ENCODE assay signal across 7 cellular contexts in the genomic region with DNA sequence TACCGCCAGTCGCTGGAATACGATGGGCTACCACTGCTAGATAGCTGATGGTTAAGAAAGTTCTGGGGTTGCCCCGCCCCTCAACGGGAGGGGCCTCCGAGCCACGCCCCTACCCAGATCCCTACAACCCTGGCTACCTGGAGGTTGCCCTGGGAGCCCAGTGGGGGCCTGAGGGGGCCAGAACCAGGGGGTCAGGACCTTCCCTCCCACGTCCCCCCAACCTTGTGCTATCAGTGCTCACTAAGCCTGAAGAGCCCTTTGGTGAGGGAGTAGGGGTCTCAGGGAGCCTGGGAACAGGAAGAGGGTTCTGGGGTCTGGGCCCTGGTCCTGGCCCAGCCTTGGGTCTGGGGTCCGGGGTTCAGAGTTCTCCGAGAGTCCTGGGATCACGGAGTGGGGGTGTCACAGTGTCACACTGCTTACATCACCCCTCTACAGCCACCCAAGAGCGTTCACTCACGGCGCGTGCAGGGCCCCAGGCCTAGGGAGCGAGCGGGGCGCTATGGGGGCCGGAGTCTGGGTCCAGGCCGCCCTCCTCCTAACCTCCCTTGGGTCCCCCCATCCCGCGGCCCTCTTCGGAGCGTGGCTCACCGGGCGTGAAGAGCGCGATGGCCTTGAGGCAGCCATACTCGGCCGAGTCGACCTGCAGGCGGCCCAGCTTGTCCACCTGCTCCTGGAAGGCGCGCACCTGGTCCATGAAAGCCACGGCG. TPM values are rescaled to one million over a fixed set of nuclear protein-coding genes. Genes with fewer than 3 reads are reported as not detected.
DNase-seq lines count a peak whose midpoint lies in the region; ATAC-seq and TF ChIP-seq lines count a peak whose summit lies in the region.

No MANE protein-coding gene starts in this region.

- H3K9me2 ChIP-seq in PC-9 (ENCODE audit: insufficient read depth), result no peaks in the 10 kb centered on the region

- POLR2A ChIA-PET in PC-9 (lab: Charles Lee; ENCODE audit: unreplicated experiment), result interaction anchor here (0.6 to 0.7 kb wide), 2 partner anchors 19 to 340 kb away, joined by 5 to 22 read pairs; no protein-coding TSS in a partner anchor

- no peak overlapping the region for H2AFZ ChIP-seq in PC-9

- H3K27ac ChIP-seq in PC-9 (no peak overlapping the region), psoas muscle (peak overlapping the region; percentile 67)

- CTCF ChIA-PET in PC-9 (lab: Charles Lee), result interaction anchor here (0.6 kb wide), 1 partner anchor 116 kb away, joined by 3 read pairs; no protein-coding TSS in a partner anchor

- peak; percentile 31 to 39 for DNase-seq in PC-9
- DNase-seq in activated effector memory CD4-positive, alpha-beta T cell treated with Interleukin-2 at 50 U/mL for 16 hours, result peak; percentile 52
- peak; percentile 46 for DNase-seq in glomerular visceral epithelial cell (ENCODE audit: extremely low spot score)
- DNase-seq in psoas muscle, result peak; percentile 56 to 72
- DNase-seq in ecto neural progenitor cell (ENCODE audit: low spot score), result no peak

- ATAC-seq in GM18517 (IDR thresholded peaks at IDR 0.05; ENCODE audit: unreplicated experiment), result peak; percentile 33
- ATAC-seq in HG03135 (IDR thresholded peaks at IDR 0.05; ENCODE audit: unreplicated experiment), result peak; percentile 20
- ATAC-seq in psoas muscle, result peak; percentile 66 to 77 (median 71)

- H3K4me1 ChIP-seq in PC-9 (replicated peaks; ENCODE audit: insufficient read depth) (0 out of 2 replicates have a peak, but pooled peaks cover 4% of the 10 kb centered on the region), psoas muscle (peaks cover 15% of the 10 kb centered on the region)

- H3K4me2 ChIP-seq in PC-9, result peak overlapping the region; percentile 58

- TF ChIP-seq CTCF in PC-9 (conservative IDR thresholded peaks at IDR 0.05) (no peak), psoas muscle (IDR thresholded peaks at IDR 0.05) (no peak)

- H3K9me3 ChIP-seq in PC-9 (ENCODE audit: insufficient read depth, low read depth), result no peaks in the 10 kb centered on the region
- no peaks in the 10 kb centered on the region for H3K9me3 ChIP-seq in psoas muscle

- no TSS peak for BruUV-seq in PC-9 (replicated peaks; lab: Mats Ljungman, UMichigan)

- H3K27me3 ChIP-seq in PC-9 (ENCODE audit: insufficient read depth, low read depth) (no peaks in the 10 kb centered on the region), psoas muscle (ENCODE audit: insufficient read depth in 3 of 3, low read length in 2 of 3) (no peaks in the 10 kb centered on the region)

- intact Hi-C loops in PC-9 (cut with micrococcal nuclease; ENCODE audit: unreplicated experiment), result no loop called here
- intact Hi-C loops in psoas muscle (cut with DNase I), result loop anchor here in 1 of 2 donors (2.0 kb wide), 1 partner anchor 166 kb away; no protein-coding TSS in a partner anchor

- H3K36me3 ChIP-seq in PC-9 (ENCODE audit: low read depth) (peaks cover 26% of the 10 kb centered on the region), psoas muscle (ENCODE audit: insufficient read depth in 1 of 2, low read depth in 1 of 2) (peaks cover 3 to 56% of the 10 kb centered on the region in 2 donors)

- H4K20me1 ChIP-seq in PC-9 (ENCODE audit: insufficient read depth), result peaks cover 61% of the 10 kb centered on the region

- peaks cover 74% of the 10 kb centered on the region for H3F3A ChIP-seq in PC-9 (ENCODE audit: insufficient read depth, low read depth)

- peaks cover 58% of the 10 kb centered on the region for H3K79me2 ChIP-seq in PC-9 (ENCODE audit: low read depth)

- H3K4me3 ChIP-seq in PC-9, result peak overlapping the region; percentile 40; the same call in 1 of the 2 replicates
- H3K4me3 ChIP-seq in psoas muscle, result peak overlapping the region; percentile 72

- WGBS in psoas muscle, 3 donors, result 17 to 29% (median 22%) methylated on average over 34 to 36 of the region's 36 CpGs

RNA-seq across cellular contexts. Expression of a gene that starts 9.0 kb away (rescaled TPM):
- total RNA-seq in PC-9 (2021) (30.6 and 34.5 TPM in 2 replicates), psoas muscle (10 to 100 TPM; 15.6 to 20.8 (median 18.5) TPM)
- polyA plus RNA-seq in psoas muscle, result 10 to 100 TPM; 19.6 to 37.1 (median 24.0) TPM

RNA-seq across cellular contexts. Expression of a gene that starts 10.7 kb away (rescaled TPM):
- total RNA-seq in PC-9 (2021), result 90.8 and 112 TPM in 2 replicates
- 10 to 100 TPM; 34.9 to 56.7 (median 41.1) TPM for total RNA-seq in psoas muscle
- polyA plus RNA-seq in psoas muscle, result 10 to 100 TPM; 21.1 to 51.3 (median 27.9) TPM

RNA-seq across cellular contexts. Expression of a gene that starts 19.9 kb away (rescaled TPM):
- total RNA-seq in PC-9 (2021), result 19.8 and 22.5 TPM in 2 replicates
- total RNA-seq in psoas muscle, result 10 to 100 TPM; 25.5 to 41.2 (median 30.5) TPM
- polyA plus RNA-seq in psoas muscle, result 10 to 100 TPM; 45.3 to 83.0 (median 57.1) TPM

RNA-seq across cellular contexts. Expression of a gene that starts 29.5 kb away (rescaled TPM):
- total RNA-seq in PC-9 (2021), result not detected in 2 replicates
- total RNA-seq in psoas muscle, result 1 to 10 TPM; 2.6 to 8.6 (median 3.3) TPM
- polyA plus RNA-seq in psoas muscle, result 1 to 10 TPM; 3.7 to 5.0 (median 4.0) TPM

RNA-seq across cellular contexts. Expression of a gene that starts 32.2 kb away (rescaled TPM):
- total RNA-seq in PC-9 (2021) (127 and 152 TPM in 2 replicates), psoas muscle (10 to 100 TPM; 70.0 to 97.0 (median 88.7) TPM)
- polyA plus RNA-seq in psoas muscle, result 100 to 1,000 TPM in 1 of 3 donors, 10 to 100 TPM in 2; 86.8 to 145 (median 92.9) TPM

Comparison
In these comparisons a context has a peak if more than half of its experiments do, and no peak if none do; other contexts are left out.
1. ATAC-seq: peak in every context shown above with its lines; median percentile 71 in psoas muscle; 33 in GM18517; 20 in HG03135.